ENCODE assay signal across 16 cellular contexts in genomic region chr9:134944916-134945315, GRCh38. TPM values are rescaled to one million over a fixed set of nuclear protein-coding genes. Genes with fewer than 3 reads are reported as not detected.
A peak's percentile ranks its signal among the peaks of the same experiment; 100 is the strongest.
DNase-seq lines count a peak whose midpoint lies in the region; ATAC-seq and TF ChIP-seq lines count a peak whose summit lies in the region.
"Had no signal": no experiment of that assay in that cellular context is flagged by ENCODE, and none has a peak within 500 bp of the region (broad histone marks: within the 10 kb centered on the region; RNA-seq: fewer than 3 reads in every experiment).

No MANE protein-coding gene starts in this region.

- H3K9me3 ChIP-seq in spleen (no peaks in the 10 kb centered on the region), adrenal gland (replicated peaks in 1 of 3) (no peaks in the 10 kb centered on the region)

- H3F3A ChIP-seq in GM23338 (replicated peaks; ENCODE audit: low read depth), result no peaks in the 10 kb centered on the region

- H3K27ac ChIP-seq in GM23338 (ENCODE audit: low read depth), result no peak overlapping the region
- H3K27ac ChIP-seq in spleen, result no peak overlapping the region
- no peak overlapping the region for H3K27ac ChIP-seq in adrenal gland
- H3K27ac ChIP-seq: PC-9 had no signal

- TF ChIP-seq CTCF in GM23338 (conservative IDR thresholded peaks at IDR 0.05; ENCODE audit: low read depth in 2 of 2) (no peak), chondrocyte (IDR thresholded peaks at IDR 0.05) (no peak), mesothelial cell of epicardium (IDR thresholded peaks at IDR 0.05; ENCODE audit: unreplicated experiment) (no peak), spleen (IDR thresholded peaks at IDR 0.05 in 8 of 11, conservative IDR thresholded peaks at IDR 0.05 in 3 of 11) (no peak), adrenal gland (IDR thresholded peaks at IDR 0.05) (no peak)

- H3K27ac Mint-ChIP-seq in GM23338, result no peak overlapping the region
- H3K27ac Mint-ChIP-seq in chondrocyte (ENCODE audit: unreplicated experiment), result no peak overlapping the region
- H3K27ac Mint-ChIP-seq in mesothelial cell of epicardium, result peak overlapping the region; percentile 59
- H3K27ac Mint-ChIP-seq: CD8-positive, alpha-beta T cell had no signal

- H3K4me1 Mint-ChIP-seq in GM23338, result peaks cover 8% of the 10 kb centered on the region
- no peaks in the 10 kb centered on the region for H3K4me1 Mint-ChIP-seq in chondrocyte (ENCODE audit: low read depth)
- peaks cover 21% of the 10 kb centered on the region for H3K4me1 Mint-ChIP-seq in mesothelial cell of epicardium

- 72 to 94% (median 82%) methylated on average over 12 to 14 of the region's 14 CpGs for WGBS in spleen, 5 donors
- 77 to 86% (median 78%) methylated on average over 11 to 14 of the region's 14 CpGs for WGBS in adrenal gland, 4 donors

- H4K20me1 ChIP-seq in GM23338 (replicated peaks; ENCODE audit: insufficient read depth), result no peaks in the 10 kb centered on the region

- no peak overlapping the region for H3K4me2 ChIP-seq in GM23338
- H3K4me2 ChIP-seq: PC-9 had no signal

- H3K27me3 ChIP-seq in GM23338 (ENCODE audit: insufficient read depth), result no peaks in the 10 kb centered on the region
- H3K27me3 ChIP-seq in spleen (replicated peaks in 1 of 7), result peaks cover 0 to 67% (median 7%) of the 10 kb centered on the region in 7 donors
- no peaks in the 10 kb centered on the region for H3K27me3 ChIP-seq in adrenal gland

- no peaks in the 10 kb centered on the region for H3K79me2 ChIP-seq in GM23338 (replicated peaks; ENCODE audit: insufficient read depth)

- H3K4me3 Mint-ChIP-seq in GM23338 (no peak overlapping the region), chondrocyte (ENCODE audit: unreplicated experiment) (no peak overlapping the region), mesothelial cell of epicardium (no peak overlapping the region)
- H3K4me3 Mint-ChIP-seq: CD8-positive, alpha-beta T cell had no signal

- DNase-seq in GM23338 (ENCODE audit: low spot score) (no peak), chondrocyte (ENCODE audit: low spot score) (peak; percentile 55), mesothelial cell of epicardium (ENCODE audit: low spot score in 2 of 2, unreplicated experiment in 2 of 2) (no peak), spleen (peak; percentile 29), adrenal gland (no peak)
- DNase-seq in stimulated activated CD4-positive, alpha-beta T cell treated with anti-CD3 and anti-CD28 coated beads, Interleukin-15, amount 100 ng/mL, for 24 hours, result no peak
- DNase-seq in stimulated activated CD4-positive, alpha-beta T cell treated with anti-CD3 and anti-CD28 coated beads, Interleukin-4, amount 100 ng/mL, for 24 hours, result no peak
- DNase-seq: ACHN; CD8-positive, alpha-beta T cell; Karpas-422; MM.1S; NCI-H1105; NCI-H187; PC-9 had no signal

- H3K36me3 Mint-ChIP-seq in GM23338 (ENCODE audit: low read depth) (no peaks in the 10 kb centered on the region; the same call in 2 of the 3 replicates), chondrocyte (ENCODE audit: low read depth) (no peaks in the 10 kb centered on the region), mesothelial cell of epicardium (no peaks in the 10 kb centered on the region)
- H3K36me3 Mint-ChIP-seq: CD8-positive, alpha-beta T cell had no signal

- no peaks in the 10 kb centered on the region for H3K4me1 ChIP-seq in GM23338 (ENCODE audit: insufficient read depth)
- peaks cover 0 to 7% (median 0%) of the 10 kb centered on the region in 6 donors for H3K4me1 ChIP-seq in spleen
- peaks cover 0 to 10% of the 10 kb centered on the region in 2 donors for H3K4me1 ChIP-seq in adrenal gland (replicated peaks in 1 of 2)

- ATAC-seq in GM23338, result peak; percentile 30
- ATAC-seq: CD8-positive, alpha-beta T cell; HepG2 had no signal

- H2AFZ ChIP-seq in GM23338, result peak overlapping the region; percentile 63; the same call in 1 of the 2 replicates
- H2AFZ ChIP-seq: PC-9 had no signal

- peaks cover 3% of the 10 kb centered on the region for H3K27me3 Mint-ChIP-seq in GM23338 (ENCODE audit: insufficient read depth, low read depth, poor library complexity)
- peaks cover 37% of the 10 kb centered on the region for H3K27me3 Mint-ChIP-seq in chondrocyte (ENCODE audit: low read depth)
- H3K27me3 Mint-ChIP-seq in mesothelial cell of epicardium (ENCODE audit: low read depth), result peaks cover 10% of the 10 kb centered on the region

- H3K9me2 ChIP-seq in GM23338 (ENCODE audit: insufficient read depth), result no peaks in the 10 kb centered on the region

- no peak for TF ChIP-seq POLR2A in spleen (IDR thresholded peaks at IDR 0.05)
- no peak for TF ChIP-seq POLR2A in adrenal gland (IDR thresholded peaks at IDR 0.05)

- H3K4me3 ChIP-seq in GM23338 (no peak overlapping the region), spleen (no peak overlapping the region), adrenal gland (no peak overlapping the region)
- H3K4me3 ChIP-seq: PC-9 had no signal

- intact Hi-C loops in spleen (cut with DNase I; ENCODE audit: low total_unique reads) (no loop called here), adrenal gland (cut with DNase I) (no loop called here)

- H3K9me3 Mint-ChIP-seq in GM23338, result no peaks in the 10 kb centered on the region
- H3K9me3 Mint-ChIP-seq in chondrocyte (ENCODE audit: low read depth), result no peaks in the 10 kb centered on the region
- no peaks in the 10 kb centered on the region for H3K9me3 Mint-ChIP-seq in mesothelial cell of epicardium
- H3K9me3 Mint-ChIP-seq: CD8-positive, alpha-beta T cell had no signal

- H3K36me3 ChIP-seq in GM23338 (ENCODE audit: insufficient read depth) (no peaks in the 10 kb centered on the region), spleen (no peaks in the 10 kb centered on the region), adrenal gland (replicated peaks in 1 of 2) (no peaks in the 10 kb centered on the region)

TF ChIP-seq in GM23338, 12 proteins besides CTCF, POLR2A, EP300 and RAD21 (continues in another document):
- TF ChIP-seq ZNF331 (CRISPR knock-in tag; IDR thresholded peaks at IDR 0.05; ENCODE audit: low read depth) (no peak), NANOG (IDR thresholded peaks at IDR 0.05; ENCODE audit: borderline replicate concordance) (no peak), EZH2phosphoT487 (IDR thresholded peaks at IDR 0.05; ENCODE audit: unreplicated experiment) (no peak), EZH2 (IDR thresholded peaks at IDR 0.05; ENCODE audit: low read depth, unreplicated experiment) (no peak)

RNA-seq across cellular contexts. Expression of gene FCN1, which starts 27.2 kb away (rescaled TPM):
- total RNA-seq in GM23338 (2014; rRNA removed; shearing (Covaris generic)), result not detected in 2 replicates
- not detected in 2 replicates for polyA plus RNA-seq in GM23338 (2016; fragmentation: Nextera tagmentation; extraction: Ambion mirVana)
- not detected in 3 replicates for total RNA-seq in chondrocyte
- not detected in 3 replicates for total RNA-seq in mesothelial cell of epicardium
- total RNA-seq in spleen, result 100 to 1,000 TPM in 3 of 7 donors, 10 to 100 TPM in 4; 33.1 to 209 (median 77.5) TPM
- 10 to 100 TPM in 2 of 3 donors, 1 to 10 TPM in 1; 5.2 to 30.0 (median 21.9) TPM for polyA plus RNA-seq in spleen
- 1 to 10 TPM in 6 of 8 donors, under 1 TPM in 1, not detected in 1; 0.57 to 6.2 (median 2.1) TPM for total RNA-seq in adrenal gland
- 1 to 10 TPM in 2 of 3 donors, under 1 TPM in 1; 0.68 to 7.0 (median 3.1) TPM for polyA plus RNA-seq in adrenal gland
- total RNA-seq: Daoy, HepG2, PC-9 had no signal
- polyA plus RNA-seq: HepG2 had no signal

Comparison
In these comparisons a context has a peak if more than half of its experiments do, and no peak if none do; other contexts are left out.
1. DNase-seq: peak in chondrocyte (single experiment) and spleen (single experiment); none in GM23338 (single experiment), mesothelial cell of epicardium (0 of 2), adrenal gland (0 of 7), stimulated activated CD4-positive, alpha-beta T cell treated with anti-CD3 and anti-CD28 coated beads, Interleukin-15, amount 100 ng/mL, for 24 hours (single experiment) and stimulated activated CD4-positive, alpha-beta T cell treated with anti-CD3 and anti-CD28 coated beads, Interleukin-4, amount 100 ng/mL, for 24 hours (single experiment).
2. RNA of gene FCN1, which starts 27.2 kb away (total RNA-seq): 33.1 to 209 TPM in spleen; 0.57 to 6.2 TPM in adrenal gland, not detected in GM23338, not detected in chondrocyte and not detected in mesothelial cell of epicardium; every median in the first group is over 4 times any median in the second.